In the genomic region with DNA sequence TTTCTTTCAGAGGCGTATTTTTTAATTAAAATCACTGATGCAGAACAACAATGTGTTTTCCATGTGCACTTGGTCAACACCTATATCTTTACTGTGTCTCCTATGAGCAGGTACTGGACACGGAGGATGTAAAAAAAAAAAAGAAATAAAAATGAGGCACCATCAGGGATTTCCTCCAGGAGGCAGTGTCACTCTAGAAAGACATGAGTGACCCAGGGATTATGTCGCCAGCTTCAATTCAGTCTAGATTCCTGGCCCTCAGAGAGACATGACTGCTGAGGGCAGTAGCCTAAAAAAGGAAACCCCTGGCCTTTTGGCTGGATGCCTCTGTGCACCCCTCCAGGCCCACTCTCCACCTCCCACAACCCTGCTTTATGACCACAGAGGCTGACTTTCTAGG, we compare ENCODE assay signal across 9 cellular contexts. TPM values are rescaled to one million over a fixed set of nuclear protein-coding genes. Genes with fewer than 3 reads are reported as not detected.
DNase-seq lines count a peak whose midpoint lies in the region; ATAC-seq, FAIRE-seq and TF ChIP-seq lines count a peak whose summit lies in the region.
"Had no signal": no experiment of that assay in that cellular context is flagged by ENCODE, and none has a peak within 500 bp of the region (broad histone marks: within the 10 kb centered on the region; RNA-seq: fewer than 3 reads in every experiment).

No MANE protein-coding gene starts in this region.

- H4K8ac ChIP-seq in IMR-90 (ENCODE audit: low read depth in 2 of 2, low read length in 2 of 2) = no peak overlapping the region

- H2BK20ac ChIP-seq in IMR-90 (ENCODE audit: low read depth, low read length) = no peak overlapping the region

- ATAC-seq in IMR-90 (ENCODE audit: low read depth) = no peak
- ATAC-seq in right lobe of liver = peak; percentile 62 to 73 (median 65)
- no peak for ATAC-seq in GM21390 (IDR thresholded peaks at IDR 0.05; ENCODE audit: unreplicated experiment)

- H3K9me3 ChIP-seq in IMR-90 (ENCODE audit: control insufficient read depth, insufficient read depth, low read length) (no peaks in the 10 kb centered on the region), right lobe of liver (no peaks in the 10 kb centered on the region)

- CTCF ChIA-PET in IMR-90 (lab: Yijun Ruan, JAX) = interaction anchor here (0.6 to 1.4 kb wide), 3 partner anchors 69 to 150 kb away, joined by 3 to 5 read pairs (median 4); no protein-coding TSS in a partner anchor

- TF ChIP-seq RAD21 in IMR-90 (IDR thresholded peaks at IDR 0.05; ENCODE audit: low read length) = peak; percentile 40; the same call in 1 of the 2 replicates

- POLR2A ChIA-PET in IMR-90 (lab: Charles Lee; ENCODE audit: unreplicated experiment) = no interaction called here

- no peak overlapping the region for H3K4me2 ChIP-seq in IMR-90 (ENCODE audit: low read depth, low read length)

- in situ Hi-C loops in IMR-90 (cut with MboI; ENCODE audit: low sequenced_read_pairs) = no loop called here

- no peak overlapping the region for H2AK9ac ChIP-seq in IMR-90 (replicated peaks; ENCODE audit: low read depth, low read length, poor library complexity)

- H2AFZ ChIP-seq in IMR-90 (replicated peaks; ENCODE audit: low read length, poor library complexity) = no peak overlapping the region

- WGBS in IMR-90 (ENCODE audit: extremely low coverage in 2 of 2, insufficient read length in 1 of 2), 2 experiments = no CpG with 5 or more reads among the region's 3 CpGs
- WGBS in right lobe of liver (ENCODE audit: insufficient coverage, low coverage, low lambda C conversion rate, missing lambda C conversion rate) = 9% methylated on average over 3 of the region's 3 CpGs

- H3K4me1 ChIP-seq in IMR-90 (ENCODE audit: control insufficient read depth, insufficient read depth, low read length) (no peaks in the 10 kb centered on the region), right lobe of liver (peaks cover 0 to 14% (median 0%) of the 10 kb centered on the region in 4 donors)

- H3K36me3 ChIP-seq in IMR-90 (ENCODE audit: control insufficient read depth, insufficient read depth, low read length) (no peaks in the 10 kb centered on the region), right lobe of liver (no peaks in the 10 kb centered on the region)

- no peak overlapping the region for H2AK5ac ChIP-seq in IMR-90 (ENCODE audit: low read depth, low read length)

- BruUV-seq in IMR-90 (replicated peaks; lab: Mats Ljungman, UMichigan) = no TSS peak

- H4K91ac ChIP-seq in IMR-90 (ENCODE audit: insufficient read depth, low read depth, low read length) = no peak overlapping the region

- H3K27ac ChIP-seq in IMR-90 (ENCODE audit: insufficient read depth, low read length) = no peak overlapping the region
- peak overlapping the region in 1 of 2 donors; percentile 18 for H3K27ac ChIP-seq in coronary artery
- H3K27ac ChIP-seq in right lobe of liver = no peak overlapping the region

- intact Hi-C loops in IMR-90 (cut with micrococcal nuclease) (loop anchor here (1.0 kb wide), 2 partner anchors 109 to 142 kb away; no protein-coding TSS in a partner anchor), right lobe of liver (cut with DNase I) (no loop called here)

- H3K9ac ChIP-seq in IMR-90 (ENCODE audit: low read depth, low read length) = no peak overlapping the region

- dilution Hi-C loops in IMR-90 (cut with HindIII; ENCODE audit: low sequenced_read_pairs, unreplicated experiment) = no loop called here

- no peak overlapping the region for H3K18ac ChIP-seq in IMR-90 (ENCODE audit: low read depth, low read length)

- no peak overlapping the region for H3K23ac ChIP-seq in IMR-90 (ENCODE audit: low read depth, low read length)

- no peaks in the 10 kb centered on the region for H3K79me1 ChIP-seq in IMR-90 (ENCODE audit: low read depth in 1 of 2, low read length in 2 of 2)

- no peaks in the 10 kb centered on the region for H3K9me1 ChIP-seq in IMR-90 (ENCODE audit: insufficient read depth, low read length)

- no peak overlapping the region for H3K56ac ChIP-seq in IMR-90 (ENCODE audit: extremely low read depth, insufficient read depth, low read length)

- DNase-seq in AG10803 (ENCODE audit: low read depth) (peak; percentile 13), IMR-90 (peak; percentile 5), coronary artery (ENCODE audit: low spot score) (no peak), right lobe of liver (no peak), SKM-1 (lab: John Stamatoyannopoulos, UW; ENCODE audit: unreplicated experiment) (no peak), NCI-H345 treated with DMSO at 0.1 percent for 48 hours (lab: John Stamatoyannopoulos, UW; ENCODE audit: unreplicated experiment) (no peak), HTR-8/SVneo (ENCODE audit: insufficient read length, low spot score) (no peak)
- DNase-seq: stimulated activated naive CD4-positive, alpha-beta T cell had no signal

- no peak overlapping the region for H3K4ac ChIP-seq in IMR-90 (ENCODE audit: low read depth, low read length)

- H2BK5ac ChIP-seq in IMR-90 (ENCODE audit: low read depth, low read length, poor library complexity, severe bottlenecking) = no peak overlapping the region

- no peak for FAIRE-seq in HTR-8/SVneo (lab: Jason Lieb, UNC)

- TF ChIP-seq CTCF in AG10803 (conservative IDR thresholded peaks at IDR 0.05; ENCODE audit: low read length) (peak; percentile 55), IMR-90 (conservative IDR thresholded peaks at IDR 0.05; ENCODE audit: low read depth, low read length) (peak; percentile 38), coronary artery (IDR thresholded peaks at IDR 0.05) (peak; percentile 69), right lobe of liver (IDR thresholded peaks at IDR 0.05) (peak; percentile 46 to 59 (median 48))

- H3K27me3 ChIP-seq in IMR-90 (ENCODE audit: control insufficient read depth, insufficient read depth, low read length) = peaks cover 7% of the 10 kb centered on the region; the same call in 1 of the 2 replicates
- H3K27me3 ChIP-seq in right lobe of liver = no peaks in the 10 kb centered on the region

- H4K20me1 ChIP-seq in IMR-90 (ENCODE audit: insufficient read depth, low read length) = no peaks in the 10 kb centered on the region

- no peak overlapping the region for H2BK120ac ChIP-seq in IMR-90 (ENCODE audit: low read depth, low read length)

- H3K14ac ChIP-seq in IMR-90 (replicated peaks; ENCODE audit: low read depth, low read length) = no peak overlapping the region

- no peak overlapping the region for H2BK15ac ChIP-seq in IMR-90 (ENCODE audit: low read depth, low read length)

- TF ChIP-seq POLR2A in IMR-90 (IDR thresholded peaks at IDR 0.05; ENCODE audit: low read depth, low read length) (no peak), right lobe of liver (IDR thresholded peaks at IDR 0.05) (no peak)

- H4K5ac ChIP-seq in IMR-90 (ENCODE audit: low read depth, low read length) = no peak overlapping the region

- no peak overlapping the region for H3K4me3 ChIP-seq in AG10803 (ENCODE audit: low read length)
- H3K4me3 ChIP-seq in IMR-90 (ENCODE audit: insufficient read depth, low read depth, low read length) = no peak overlapping the region
- no peak overlapping the region for H3K4me3 ChIP-seq in coronary artery
- no peak overlapping the region for H3K4me3 ChIP-seq in right lobe of liver

TF ChIP-seq in IMR-90, 13 proteins besides CTCF, POLR2A, EP300 and RAD21:
- TF ChIP-seq, protein P1, sequence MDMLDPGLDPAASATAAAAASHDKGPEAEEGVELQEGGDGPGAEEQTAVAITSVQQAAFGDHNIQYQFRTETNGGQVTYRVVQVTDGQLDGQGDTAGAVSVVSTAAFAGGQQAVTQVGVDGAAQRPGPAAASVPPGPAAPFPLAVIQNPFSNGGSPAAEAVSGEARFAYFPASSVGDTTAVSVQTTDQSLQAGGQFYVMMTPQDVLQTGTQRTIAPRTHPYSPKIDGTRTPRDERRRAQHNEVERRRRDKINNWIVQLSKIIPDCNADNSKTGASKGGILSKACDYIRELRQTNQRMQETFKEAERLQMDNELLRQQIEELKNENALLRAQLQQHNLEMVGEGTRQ (IDR thresholded peaks at IDR 0.05; ENCODE audit: low read depth, low read length) = no peak
- peak; percentile 35 for TF ChIP-seq SMC3 (IDR thresholded peaks at IDR 0.05; ENCODE audit: low read depth, low read length)
TF ChIP-seq in IMR-90: peak in this region for 1.

RNA-seq across cellular contexts. Expression of a gene that starts 18.3 kb away (rescaled TPM):
- not detected in 2 replicates for total RNA-seq in IMR-90 (2012; rRNA removed)
- not detected in 2 replicates for polyA plus RNA-seq in IMR-90 (2012; rRNA removed)
- not detected in 2 replicates for polyA plus RNA-seq in IMR-90 (2012; cell fraction: cytosol; rRNA removed)
- 0.03 TPM in 1 of 2 replicates, not detected in the other for polyA plus RNA-seq in IMR-90 (2012; cell fraction: nucleus; rRNA removed; ENCODE audit: low replicate concordance)
- 10 to 100 TPM in 3 of 6 experiments, 1 to 10 TPM in 3; 8.4 to 34.1 (median 10.6) TPM for total RNA-seq in right lobe of liver

Comparison
In these comparisons a context has a peak if more than half of its experiments do, and no peak if none do; other contexts are left out.
1. DNase-seq: peak in AG10803 (single experiment) and IMR-90 (single experiment); none in coronary artery (single experiment), right lobe of liver (0 of 3), SKM-1 (single experiment), NCI-H345 treated with DMSO at 0.1 percent for 48 hours (single experiment) and HTR-8/SVneo (single experiment).
2. ATAC-seq: peak in right lobe of liver (4 of 4); none in IMR-90 (single experiment) and GM21390 (single experiment).
3. Peak in every context shown above with its lines, with median percentiles within 50 percentile points of each other: CTCF ChIP-seq.